Comparison of ENCODE assay signal across 1 cellular context in the genomic region with DNA sequence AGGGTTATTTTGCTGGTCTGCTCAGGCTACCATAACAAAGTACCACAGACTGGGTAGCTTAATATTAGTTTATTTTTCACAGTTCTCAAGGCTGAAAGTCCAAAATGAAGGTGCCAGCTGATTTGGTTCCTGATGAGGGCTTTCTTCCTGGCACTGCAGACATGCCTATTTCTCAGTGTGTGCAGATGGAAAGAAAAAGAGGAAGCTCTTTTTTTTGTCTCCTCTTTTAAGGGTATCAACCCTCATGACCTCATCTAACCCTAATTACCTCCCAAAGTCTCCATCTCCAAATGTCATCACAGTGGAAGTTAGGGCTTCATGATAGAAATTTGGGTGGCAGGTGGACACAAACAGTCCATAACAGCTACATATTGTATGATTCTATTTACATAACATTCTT.
TF ChIP-seq lines count a peak whose summit lies in the region.

No MANE protein-coding gene starts in this region.

TF ChIP-seq in GM23338, 12 proteins besides CTCF, POLR2A, EP300 and RAD21 (continued from another document):
- TF ChIP-seq, protein P1, sequence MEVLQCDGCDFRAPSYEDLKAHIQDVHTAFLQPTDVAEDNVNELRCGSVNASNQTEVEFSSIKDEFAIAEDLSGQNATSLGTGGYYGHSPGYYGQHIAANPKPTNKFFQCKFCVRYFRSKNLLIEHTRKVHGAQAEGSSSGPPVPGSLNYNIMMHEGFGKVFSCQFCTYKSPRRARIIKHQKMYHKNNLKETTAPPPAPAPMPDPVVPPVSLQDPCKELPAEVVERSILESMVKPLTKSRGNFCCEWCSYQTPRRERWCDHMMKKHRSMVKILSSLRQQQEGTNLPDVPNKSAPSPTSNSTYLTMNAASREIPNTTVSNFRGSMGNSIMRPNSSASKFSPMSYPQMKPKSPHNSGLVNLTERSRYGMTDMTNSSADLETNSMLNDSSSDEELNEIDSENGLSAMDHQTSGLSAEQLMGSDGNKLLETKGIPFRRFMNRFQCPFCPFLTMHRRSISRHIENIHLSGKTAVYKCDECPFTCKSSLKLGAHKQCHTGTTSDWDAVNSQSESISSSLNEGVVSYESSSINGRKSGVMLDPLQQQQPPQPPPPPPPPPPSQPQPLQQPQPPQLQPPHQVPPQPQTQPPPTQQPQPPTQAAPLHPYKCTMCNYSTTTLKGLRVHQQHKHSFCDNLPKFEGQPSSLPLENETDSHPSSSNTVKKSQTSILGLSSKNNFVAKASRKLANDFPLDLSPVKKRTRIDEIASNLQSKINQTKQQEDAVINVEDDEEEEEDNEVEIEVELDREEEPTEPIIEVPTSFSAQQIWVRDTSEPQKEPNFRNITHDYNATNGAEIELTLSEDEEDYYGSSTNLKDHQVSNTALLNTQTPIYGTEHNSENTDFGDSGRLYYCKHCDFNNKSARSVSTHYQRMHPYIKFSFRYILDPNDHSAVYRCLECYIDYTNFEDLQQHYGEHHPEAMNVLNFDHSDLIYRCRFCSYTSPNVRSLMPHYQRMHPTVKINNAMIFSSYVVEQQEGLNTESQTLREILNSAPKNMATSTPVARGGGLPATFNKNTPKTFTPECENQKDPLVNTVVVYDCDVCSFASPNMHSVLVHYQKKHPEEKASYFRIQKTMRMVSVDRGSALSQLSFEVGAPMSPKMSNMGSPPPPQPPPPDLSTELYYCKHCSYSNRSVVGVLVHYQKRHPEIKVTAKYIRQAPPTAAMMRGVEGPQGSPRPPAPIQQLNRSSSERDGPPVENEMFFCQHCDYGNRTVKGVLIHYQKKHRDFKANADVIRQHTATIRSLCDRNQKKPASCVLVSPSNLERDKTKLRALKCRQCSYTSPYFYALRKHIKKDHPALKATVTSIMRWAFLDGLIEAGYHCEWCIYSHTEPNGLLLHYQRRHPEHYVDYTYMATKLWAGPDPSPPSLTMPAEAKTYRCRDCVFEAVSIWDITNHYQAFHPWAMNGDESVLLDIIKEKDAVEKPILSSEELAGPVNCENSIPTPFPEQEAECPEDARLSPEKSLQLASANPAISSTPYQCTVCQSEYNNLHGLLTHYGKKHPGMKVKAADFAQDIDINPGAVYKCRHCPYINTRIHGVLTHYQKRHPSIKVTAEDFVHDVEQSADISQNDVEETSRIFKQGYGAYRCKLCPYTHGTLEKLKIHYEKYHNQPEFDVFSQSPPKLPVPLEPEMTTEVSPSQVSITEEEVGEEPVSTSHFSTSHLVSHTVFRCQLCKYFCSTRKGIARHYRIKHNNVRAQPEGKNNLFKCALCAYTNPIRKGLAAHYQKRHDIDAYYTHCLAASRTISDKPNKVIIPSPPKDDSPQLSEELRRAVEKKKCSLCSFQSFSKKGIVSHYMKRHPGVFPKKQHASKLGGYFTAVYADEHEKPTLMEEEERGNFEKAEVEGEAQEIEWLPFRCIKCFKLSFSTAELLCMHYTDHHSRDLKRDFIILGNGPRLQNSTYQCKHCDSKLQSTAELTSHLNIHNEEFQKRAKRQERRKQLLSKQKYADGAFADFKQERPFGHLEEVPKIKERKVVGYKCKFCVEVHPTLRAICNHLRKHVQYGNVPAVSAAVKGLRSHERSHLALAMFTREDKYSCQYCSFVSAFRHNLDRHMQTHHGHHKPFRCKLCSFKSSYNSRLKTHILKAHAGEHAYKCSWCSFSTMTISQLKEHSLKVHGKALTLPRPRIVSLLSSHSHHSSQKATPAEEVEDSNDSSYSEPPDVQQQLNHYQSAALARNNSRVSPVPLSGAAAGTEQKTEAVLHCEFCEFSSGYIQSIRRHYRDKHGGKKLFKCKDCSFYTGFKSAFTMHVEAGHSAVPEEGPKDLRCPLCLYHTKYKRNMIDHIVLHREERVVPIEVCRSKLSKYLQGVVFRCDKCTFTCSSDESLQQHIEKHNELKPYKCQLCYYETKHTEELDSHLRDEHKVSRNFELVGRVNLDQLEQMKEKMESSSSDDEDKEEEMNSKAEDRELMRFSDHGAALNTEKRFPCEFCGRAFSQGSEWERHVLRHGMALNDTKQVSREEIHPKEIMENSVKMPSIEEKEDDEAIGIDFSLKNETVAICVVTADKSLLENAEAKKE (CRISPR knock-in tag; IDR thresholded peaks at IDR 0.05): no peak
